ENCODE assay signal across 13 cellular contexts in genomic region chr9:3962467-3962866, GRCh38.
DNase-seq lines count a peak whose midpoint lies in the region; ATAC-seq and TF ChIP-seq lines count a peak whose summit lies in the region.
"Had no signal": no experiment of that assay in that cellular context is flagged by ENCODE, and none has a peak within 500 bp of the region (broad histone marks: within the 10 kb centered on the region; RNA-seq: fewer than 3 reads in every experiment).

No MANE protein-coding gene starts in this region.

- H3K27ac ChIP-seq in heart left ventricle = peak overlapping the region in 3 of 12 donors; percentile 12 to 54 (median 22)
- peak overlapping the region; percentile 54 for H3K27ac ChIP-seq in left ventricle myocardium inferior (replicated peaks)
- H3K27ac ChIP-seq in foreskin keratinocyte = no peak overlapping the region

- WGBS in heart left ventricle, 4 donors = 50 to 64% (median 52%) methylated on average over 3 of the region's 3 CpGs

- TF ChIP-seq CTCF in heart left ventricle (IDR thresholded peaks at IDR 0.05) (no peak), left ventricle myocardium inferior (IDR thresholded peaks at IDR 0.05; ENCODE audit: borderline replicate concordance) (no peak), foreskin keratinocyte (conservative IDR thresholded peaks at IDR 0.05) (no peak)

- H3K4me3 ChIP-seq in heart left ventricle (no peak overlapping the region), left ventricle myocardium inferior (no peak overlapping the region)

- H3K36me3 ChIP-seq in heart left ventricle (no peaks in the 10 kb centered on the region), left ventricle myocardium inferior (no peaks in the 10 kb centered on the region)

- TF ChIP-seq POLR2A in heart left ventricle (IDR thresholded peaks at IDR 0.05) = no peak

- H3K27me3 Mint-ChIP-seq in immature natural killer cell (ENCODE audit: low read depth in 3 of 3) = peaks cover 1 to 12% (median 4%) of the 10 kb centered on the region in 3 donors

- ATAC-seq in Right ventricle myocardium superior (ENCODE audit: poor library complexity) (peak; percentile 38), heart left ventricle (no peak), HG02642 (IDR thresholded peaks at IDR 0.05; ENCODE audit: poor library complexity, unreplicated experiment) (no peak), foreskin keratinocyte (no peak)
- ATAC-seq: HCT116 had no signal

- no peaks in the 10 kb centered on the region for H3K27me3 ChIP-seq in heart left ventricle
- peaks cover 4% of the 10 kb centered on the region for H3K27me3 ChIP-seq in left ventricle myocardium inferior (ENCODE audit: low read depth)
- H3K27me3 ChIP-seq in foreskin keratinocyte = no peaks in the 10 kb centered on the region

- H3K4me1 ChIP-seq in heart left ventricle (peaks cover 0 to 17% (median 3%) of the 10 kb centered on the region in 12 donors), left ventricle myocardium inferior (peaks cover 17% of the 10 kb centered on the region), foreskin keratinocyte (no peaks in the 10 kb centered on the region)

- H3K9me3 Mint-ChIP-seq in immature natural killer cell = peaks cover 0 to 4% (median 0%) of the 10 kb centered on the region in 6 donors
- H3K9me3 Mint-ChIP-seq: stimulated activated naive CD8-positive, alpha-beta T cell treated with anti-CD3 and anti-CD28 coated beads, Interleukin-15, Interleukin-2, amounts not matched to agents 100 ng/mL and 50 ng/mL, for 24 hours had no signal

- intact Hi-C loops in Right ventricle myocardium superior (cut with DNase I) (no loop called here), heart left ventricle (cut with DNase I) (no loop called here), left ventricle myocardium inferior (cut with micrococcal nuclease) (no loop called here)

- no peak overlapping the region for H3K27ac Mint-ChIP-seq in immature natural killer cell
- H3K27ac Mint-ChIP-seq: stimulated activated naive CD8-positive, alpha-beta T cell treated with anti-CD3 and anti-CD28 coated beads, Interleukin-15, Interleukin-2, amounts not matched to agents 100 ng/mL and 50 ng/mL, for 24 hours had no signal

- no peak overlapping the region for H3K4me3 Mint-ChIP-seq in immature natural killer cell
- H3K4me3 Mint-ChIP-seq: stimulated activated naive CD8-positive, alpha-beta T cell treated with anti-CD3 and anti-CD28 coated beads, Interleukin-15, Interleukin-2, amounts not matched to agents 100 ng/mL and 50 ng/mL, for 24 hours had no signal

- H3K4me1 Mint-ChIP-seq in immature natural killer cell = no peaks in the 10 kb centered on the region

- DNase-seq in Right ventricle myocardium superior (no peak), heart left ventricle (no peak), RPMI7951 (ENCODE audit: low read depth) (peak; percentile 32), left ventricle myocardium inferior (no peak), immature natural killer cell (no peak), foreskin keratinocyte (no peak), NOMO-1 treated with DMSO at 0.1 percent for 48 hours (lab: John Stamatoyannopoulos, UW; ENCODE audit: unreplicated experiment) (no peak)
- DNase-seq: effector memory CD4-positive, alpha-beta T cell; NCI-H524 treated with DMSO at 0.1 percent for 48 hours; T1000 had no signal

- H3K36me3 Mint-ChIP-seq in immature natural killer cell = no peaks in the 10 kb centered on the region

- H3K9me3 ChIP-seq in heart left ventricle = no peaks in the 10 kb centered on the region
- no peaks in the 10 kb centered on the region for H3K9me3 ChIP-seq in left ventricle myocardium inferior (replicated peaks)
